8 cellular contexts compared by ENCODE assay signal in genomic region chr16:30092373-30093010, GRCh38. TPM values are rescaled to one million over a fixed set of nuclear protein-coding genes. Genes with fewer than 3 reads are reported as not detected.
DNase-seq lines count a peak whose midpoint lies in the region; ATAC-seq and TF ChIP-seq lines count a peak whose summit lies in the region.

No MANE protein-coding gene starts in this region.

- CTCF ChIA-PET in activated CD4-positive, alpha-beta T cell treated with anti-CD3 and anti-CD28 coated beads for 36 hours (lab: Charles Lee), result interaction anchor here (0.6 to 3.8 kb wide), 35 partner anchors 10 to 515 kb away, joined by 3 to 31 read pairs (median 4); partner anchors contain the start of genes ALDOA, CD2BP2, CORO1A and GDPD3

- no peaks in the 10 kb centered on the region for H3K27me3 ChIP-seq in ACC112 (ENCODE audit: insufficient read depth, low read length)
- no peaks in the 10 kb centered on the region for H3K27me3 ChIP-seq in dorsolateral prefrontal cortex

- peaks cover 8% of the 10 kb centered on the region for H3K9me3 Mint-ChIP-seq in activated CD4-positive, alpha-beta T cell treated with anti-CD3 and anti-CD28 coated beads for 36 hours (ENCODE audit: low read depth)

- POLR2A ChIA-PET in activated CD4-positive, alpha-beta T cell treated with anti-CD3 and anti-CD28 coated beads for 36 hours (lab: Charles Lee), result interaction anchor here (0.6 to 1.7 kb wide), 6 partner anchors 16 to 473 kb away, joined by 3 to 10 read pairs (median 4); partner anchors contain the start of genes ALDOA, PPP4C and TBC1D10B

- no peak for TF ChIP-seq POLR2A in GM18505 (IDR thresholded peaks at IDR 0.05; ENCODE audit: borderline replicate concordance, extremely low read depth, insufficient read depth, insufficient read length)
- no peak for TF ChIP-seq POLR2A in lower leg skin (IDR thresholded peaks at IDR 0.05)

- TF ChIP-seq CTCF in dorsolateral prefrontal cortex (IDR thresholded peaks at IDR 0.05 in 54 of 56, conservative IDR thresholded peaks at IDR 0.05 in 2 of 56; ENCODE audit: low read depth in 1 of 56, partially characterized antibody in 56 of 56) (peak in 47 of 56 donors; percentile 1 to 77 (median 47)), lower leg skin (IDR thresholded peaks at IDR 0.05) (no peak)

- H3K27me3 Mint-ChIP-seq in activated CD4-positive, alpha-beta T cell treated with anti-CD3 and anti-CD28 coated beads for 36 hours, result no peaks in the 10 kb centered on the region

- peaks cover 25% of the 10 kb centered on the region for H3K4me1 ChIP-seq in ACC112 (ENCODE audit: control insufficient read depth, insufficient read depth, low read length, unreplicated experiment)

- intact Hi-C loops in activated CD4-positive, alpha-beta T cell treated with anti-CD3 and anti-CD28 coated beads for 36 hours (cut with DNase I, micrococcal nuclease), result loop anchor here (1.0 to 10.0 kb wide), 12 partner anchors 17 to 1268 kb away; partner anchors contain the start of genes PPP4C (in 2 of the 2), ALDOA (in 1 of the 2), ASPHD1 (in 1 of the 2) and ATXN2L (in 1 of the 2)
- intact Hi-C loops in dorsolateral prefrontal cortex (cut with DNase I) (loop anchor here (2.0 to 10.0 kb wide), 5 partner anchors 28 to 312 kb away; partner anchors contain the start of genes ALDOA (in 1 of the 2), CORO1A (in 1 of the 2), ZNF48 (in 1 of the 2) and ZNF771 (in 1 of the 2)), lower leg skin (cut with DNase I; ENCODE audit: low total_unique reads) (no loop called here)

- H3K4me3 ChIP-seq in ACC112 (ENCODE audit: low read depth, low read length), result peak overlapping the region; percentile 73
- peak overlapping the region in 58 of 59 donors; percentile 42 to 81 (median 67) for H3K4me3 ChIP-seq in dorsolateral prefrontal cortex
- peak overlapping the region; percentile 23 for H3K4me3 ChIP-seq in lower leg skin (ENCODE audit: low read depth, poor library complexity, severe bottlenecking)

- H3K27ac Mint-ChIP-seq in activated CD4-positive, alpha-beta T cell treated with anti-CD3 and anti-CD28 coated beads for 36 hours, result peak overlapping the region; percentile 92

- 11 to 15% methylated on average over 16 to 22 of the region's 22 CpGs for WGBS in lower leg skin, 2 donors

- peaks cover 51% of the 10 kb centered on the region for H3K4me1 Mint-ChIP-seq in activated CD4-positive, alpha-beta T cell treated with anti-CD3 and anti-CD28 coated beads for 36 hours

- no peak overlapping the region for H3K27ac ChIP-seq in ACC112 (ENCODE audit: low read depth, low read length)
- peak overlapping the region; percentile 55 to 100 (median 90) for H3K27ac ChIP-seq in dorsolateral prefrontal cortex

- peak overlapping the region; percentile 84 for H3K4me3 Mint-ChIP-seq in activated CD4-positive, alpha-beta T cell treated with anti-CD3 and anti-CD28 coated beads for 36 hours

- DNase-seq in NCI-H2227 treated with DMSO at 0.1 percent for 48 hours (lab: John Stamatoyannopoulos, UW) (peak; percentile 85), dorsolateral prefrontal cortex (peak in 9 of 10 donors; percentile 33 to 78 (median 65)), lower leg skin (ENCODE audit: low spot score in 2 of 2) (peak; percentile 82 to 94)
- DNase-seq in activated CD4-positive, alpha-beta T cell treated with anti-CD3 and anti-CD28 coated beads for 36 hours, result peak; percentile 88
- DNase-seq in stimulated activated CD4-positive, alpha-beta T cell treated with anti-CD3 and anti-CD28 coated beads, Interleukin-4, amount 100 ng/mL, for 4 hours, result peak; percentile 28 to 57

- H2AFZ ChIP-seq in ACC112 (ENCODE audit: low read length, unreplicated experiment), result peak overlapping the region; percentile 86

- H3K36me3 Mint-ChIP-seq in activated CD4-positive, alpha-beta T cell treated with anti-CD3 and anti-CD28 coated beads for 36 hours (ENCODE audit: low read depth), result peaks cover 19% of the 10 kb centered on the region

- H3K79me2 ChIP-seq in ACC112 (ENCODE audit: control insufficient read depth, insufficient read depth, low read length, unreplicated experiment), result peaks cover 3% of the 10 kb centered on the region

- peak; percentile 45 for ATAC-seq in GM18505 (IDR thresholded peaks at IDR 0.05; ENCODE audit: unreplicated experiment)
- peak; percentile 35 for ATAC-seq in HG03039 (IDR thresholded peaks at IDR 0.05; ENCODE audit: unreplicated experiment)
- peak; percentile 52 for ATAC-seq in activated CD4-positive, alpha-beta T cell treated with anti-CD3 and anti-CD28 coated beads for 36 hours

- H3K36me3 ChIP-seq in ACC112 (ENCODE audit: insufficient read depth, low read length), result peaks cover 6% of the 10 kb centered on the region; the same call in 1 of the 2 replicates

RNA-seq across cellular contexts. Expression of gene TBX6, which starts 0.8 kb away (rescaled TPM):
- total RNA-seq in activated CD4-positive, alpha-beta T cell treated with anti-CD3 and anti-CD28 coated beads for 36 hours, result 1 to 10 TPM; 2.7 to 3.0 TPM
- total RNA-seq in dorsolateral prefrontal cortex (1 to 10 TPM in 113 of 120 experiments, under 1 TPM in 7; 0.38 to 5.7 (median 2.2) TPM), lower leg skin (1 to 10 TPM; 2.6 to 7.2 (median 3.8) TPM)

RNA-seq across cellular contexts. Expression of gene YPEL3, which starts 3.5 kb away (rescaled TPM):
- total RNA-seq in activated CD4-positive, alpha-beta T cell treated with anti-CD3 and anti-CD28 coated beads for 36 hours, result 10 to 100 TPM; 17.4 to 19.1 TPM
- 100 to 1,000 TPM; 149 to 346 (median 234) TPM for total RNA-seq in dorsolateral prefrontal cortex
- total RNA-seq in lower leg skin, result 100 to 1,000 TPM; 185 to 351 (median 229) TPM

RNA-seq across cellular contexts. Expression of gene PPP4C, which starts 16.7 kb away (rescaled TPM):
- total RNA-seq in activated CD4-positive, alpha-beta T cell treated with anti-CD3 and anti-CD28 coated beads for 36 hours, result 100 to 1,000 TPM; 106 to 113 TPM
- total RNA-seq in dorsolateral prefrontal cortex (10 to 100 TPM; 23.6 to 41.9 (median 31.5) TPM), lower leg skin (10 to 100 TPM; 53.3 to 75.4 (median 67.4) TPM)

RNA-seq across cellular contexts. Expression of gene GDPD3, which starts 20.8 kb away (rescaled TPM):
- total RNA-seq in activated CD4-positive, alpha-beta T cell treated with anti-CD3 and anti-CD28 coated beads for 36 hours, result 1 to 10 TPM; 6.1 to 7.0 TPM
- total RNA-seq in dorsolateral prefrontal cortex (10 to 100 TPM in 23 of 120 experiments, 1 to 10 TPM in 97; 1.6 to 23.5 (median 6.4) TPM), lower leg skin (10 to 100 TPM in 3 of 4 donors, 1 to 10 TPM in 1; 7.4 to 15.2 (median 11.6) TPM)

RNA-seq across cellular contexts. Expression of gene ALDOA, which starts 26.9 kb away (rescaled TPM):
- 1,000 to 10,000 TPM; 2,482 to 3,644 TPM for total RNA-seq in activated CD4-positive, alpha-beta T cell treated with anti-CD3 and anti-CD28 coated beads for 36 hours
- 1,000 to 10,000 TPM in 119 of 120 experiments, 100 to 1,000 TPM in 1; 996 to 2,428 (median 1,936) TPM for total RNA-seq in dorsolateral prefrontal cortex
- 100 to 1,000 TPM; 836 to 988 (median 910) TPM for total RNA-seq in lower leg skin

Comparison
In these comparisons a context has a peak if more than half of its experiments do, and no peak if none do; other contexts are left out.
1. H3K4me3 ChIP-seq: peak in every context shown above with its lines; median percentile 73 in ACC112; 67 in dorsolateral prefrontal cortex; 23 in lower leg skin.
2. CTCF ChIP-seq: peak in dorsolateral prefrontal cortex (47 of 56); none in lower leg skin (0 of 3).
3. RNA of gene YPEL3, which starts 3.5 kb away (total RNA-seq): 185 to 351 TPM in lower leg skin and 149 to 346 TPM in dorsolateral prefrontal cortex; 17.4 to 19.1 TPM in activated CD4-positive, alpha-beta T cell treated with anti-CD3 and anti-CD28 coated beads for 36 hours; every median in the first group is over 4 times any median in the second.
4. Peak in every context shown above with its lines, with median percentiles within 50 percentile points of each other: ATAC-seq and DNase-seq.